In genomic region chr14:106417224-106418049, GRCh38 we compare ENCODE assay signal across 8 cellular contexts.
DNase-seq lines count a peak whose midpoint lies in the region; ATAC-seq and TF ChIP-seq lines count a peak whose summit lies in the region.

No MANE protein-coding gene starts in this region.

- H3K27ac Mint-ChIP-seq in activated CD4-positive, alpha-beta memory T cell treated with anti-CD3 and anti-CD28 coated beads for 36 hours: no peak overlapping the region

- CTCF ChIA-PET in GM10248 (lab: Yijun Ruan, JAX): interaction anchor here (0.6 to 10.2 kb wide), 133 partner anchors 9 to 1216 kb away, joined by 3 to 210 read pairs (median 5); no protein-coding TSS in a partner anchor
- CTCF ChIA-PET in activated CD4-positive, alpha-beta memory T cell treated with anti-CD3 and anti-CD28 coated beads for 36 hours (lab: Charles Lee): interaction anchor here (0.5 to 14.1 kb wide), 93 partner anchors 9 to 442 kb away, joined by 3 to 220 read pairs (median 6); no protein-coding TSS in a partner anchor

- intact Hi-C loops in activated CD4-positive, alpha-beta memory T cell treated with anti-CD3 and anti-CD28 coated beads for 36 hours (cut with micrococcal nuclease): loop anchor here (1.0 to 10.0 kb wide), 4 partner anchors 23 to 247 kb away; no protein-coding TSS in a partner anchor

- TF ChIP-seq CTCF in GM10248 (IDR thresholded peaks at IDR 0.05; ENCODE audit: control extremely low read depth, extremely low read depth, low read depth, missing control alignments) (peak; percentile 100), epithelial cell of esophagus (IDR thresholded peaks at IDR 0.05; ENCODE audit: insufficient read depth, low read depth, low read length, missing control alignments) (peak; percentile 23)

- POLR2A ChIA-PET in GM10248 (lab: Yijun Ruan, JAX): no interaction called here
- POLR2A ChIA-PET in activated CD4-positive, alpha-beta memory T cell treated with anti-CD3 and anti-CD28 coated beads for 36 hours (lab: Charles Lee): interaction anchor here (0.6 to 0.9 kb wide), 2 partner anchors 72 to 73 kb away, joined by 3 read pairs; no protein-coding TSS in a partner anchor

- no peak overlapping the region for H3K4me3 Mint-ChIP-seq in activated CD4-positive, alpha-beta memory T cell treated with anti-CD3 and anti-CD28 coated beads for 36 hours

- peak; percentile 75 for DNase-seq in GM10248 (ENCODE audit: extremely low spot score)
- DNase-seq in M059J (ENCODE audit: low read depth): peak; percentile 2
- DNase-seq in activated CD4-positive, alpha-beta memory T cell treated with anti-CD3 and anti-CD28 coated beads for 36 hours: peak; percentile 97
- no peak for DNase-seq in epithelial cell of esophagus (ENCODE audit: low read depth)
- peak; percentile 93 to 99 for DNase-seq in stimulated activated CD4-positive, alpha-beta T cell treated with anti-CD3 and anti-CD28 coated beads, Interleukin-12 subunit alpha, Interleukin-12 subunit beta, amount 100 ng/mL, for 24 hours (ENCODE audit: low read depth in 2 of 2)
- DNase-seq in NCI-H526 treated with DMSO at 0.1 percent for 48 hours (lab: John Stamatoyannopoulos, UW): no peak

- H3K27me3 Mint-ChIP-seq in activated CD4-positive, alpha-beta memory T cell treated with anti-CD3 and anti-CD28 coated beads for 36 hours: peaks cover 4% of the 10 kb centered on the region

- ATAC-seq in GM21717 (IDR thresholded peaks at IDR 0.05; ENCODE audit: unreplicated experiment): peak; percentile 88
- ATAC-seq in GM21528 (IDR thresholded peaks at IDR 0.05; ENCODE audit: low FRiP score, unreplicated experiment): no peak

- H3K4me3 ChIP-seq in epithelial cell of esophagus (ENCODE audit: low read length): no peak overlapping the region

- no peaks in the 10 kb centered on the region for H3K9me3 Mint-ChIP-seq in activated CD4-positive, alpha-beta memory T cell treated with anti-CD3 and anti-CD28 coated beads for 36 hours

- peaks cover 8% of the 10 kb centered on the region for H3K4me1 Mint-ChIP-seq in activated CD4-positive, alpha-beta memory T cell treated with anti-CD3 and anti-CD28 coated beads for 36 hours (ENCODE audit: low read depth)

- no peaks in the 10 kb centered on the region for H3K36me3 Mint-ChIP-seq in activated CD4-positive, alpha-beta memory T cell treated with anti-CD3 and anti-CD28 coated beads for 36 hours

Comparison
In these comparisons a context has a peak if more than half of its experiments do, and no peak if none do; other contexts are left out.
1. DNase-seq: peak in GM10248 (single experiment), M059J (single experiment), activated CD4-positive, alpha-beta memory T cell treated with anti-CD3 and anti-CD28 coated beads for 36 hours (single experiment) and stimulated activated CD4-positive, alpha-beta T cell treated with anti-CD3 and anti-CD28 coated beads, Interleukin-12 subunit alpha, Interleukin-12 subunit beta, amount 100 ng/mL, for 24 hours (2 of 2); none in epithelial cell of esophagus (single experiment) and NCI-H526 treated with DMSO at 0.1 percent for 48 hours (single experiment).